Comparison of ENCODE assay signal across 15 cellular contexts in genomic region chrX:48498374-48498809, GRCh38. TPM values are rescaled to one million over a fixed set of nuclear protein-coding genes. Genes with fewer than 3 reads are reported as not detected.
DNase-seq lines count a peak whose midpoint lies in the region; ATAC-seq and TF ChIP-seq lines count a peak whose summit lies in the region.
"Had no signal": no experiment of that assay in that cellular context is flagged by ENCODE, and none has a peak within 500 bp of the region (broad histone marks: within the 10 kb centered on the region; RNA-seq: fewer than 3 reads in every experiment).

No MANE protein-coding gene starts in this region.

- DNase-seq in AG10803 (ENCODE audit: low read depth) = peak; percentile 64
- DNase-seq in HT1080 (ENCODE audit: low read depth) = peak; percentile 95
- DNase-seq in amniotic stem cell (lab: John Stamatoyannopoulos, UW) = peak; percentile 8
- DNase-seq in iris pigment epithelial cell (ENCODE audit: low read depth) = peak; percentile 59
- no peak for DNase-seq in activated T-cell treated with anti-CD3 and anti-CD28 coated beads for 4 hours
- no peak for DNase-seq in stimulated activated CD4-positive, alpha-beta T cell treated with anti-CD3 and anti-CD28 coated beads, Interleukin-4, amount 100 ng/mL, for 4 hours
- DNase-seq in vagina (ENCODE audit: extremely low spot score in 2 of 2) = no peak
- DNase-seq: activated naive CD8-positive, alpha-beta T cell treated with anti-CD3 and anti-CD28 coated beads for 36 hours; CD8-positive, alpha-beta T cell; NCI-H2227 treated with DMSO at 0.1 percent for 48 hours; SIG-M5; trophoblast cell had no signal

- H3K27me3 ChIP-seq in vagina = no peaks in the 10 kb centered on the region

- TF ChIP-seq CTCF in AG10803 (conservative IDR thresholded peaks at IDR 0.05; ENCODE audit: low read length) (no peak), vagina (IDR thresholded peaks at IDR 0.05) (no peak)

- no peaks in the 10 kb centered on the region for H3K9me3 ChIP-seq in vagina

- ATAC-seq in GM18502 (IDR thresholded peaks at IDR 0.05; ENCODE audit: poor library complexity, unreplicated experiment) = no peak
- ATAC-seq: CD8-positive, alpha-beta T cell; left lobe of liver had no signal

- no peak overlapping the region for H3K27ac ChIP-seq in vagina
- H3K27ac ChIP-seq: parathyroid adenoma had no signal

- no peaks in the 10 kb centered on the region for H3K36me3 ChIP-seq in vagina

- intact Hi-C loops in vagina (cut with DNase I) = no loop called here

- no peak for TF ChIP-seq POLR2A in vagina (IDR thresholded peaks at IDR 0.05)

- H3K4me1 ChIP-seq in vagina = no peaks in the 10 kb centered on the region
- H3K4me1 ChIP-seq: parathyroid adenoma had no signal

- H3K4me3 ChIP-seq in AG10803 (ENCODE audit: low read length) (no peak overlapping the region), vagina (no peak overlapping the region)

RNA-seq across cellular contexts. Expression of gene PORCN, which starts 10.4 kb away (rescaled TPM):
- total RNA-seq in HT1080 (2014; rRNA removed; shearing (Covaris generic)) = 32.7 and 39.6 TPM in 2 replicates
- polyA plus RNA-seq in HT1080 (2015; cell fraction: cytosol; rRNA removed) = 36.4 and 41.1 TPM in 2 replicates
- polyA plus RNA-seq in HT1080 (2015; cell fraction: nucleus; rRNA removed) = 49.4 and 51.6 TPM in 2 replicates
- total RNA-seq in vagina = 15.7 TPM

RNA-seq across cellular contexts. Expression of gene FTSJ1, which starts 22.4 kb away (rescaled TPM):
- total RNA-seq in HT1080 (2014; rRNA removed; shearing (Covaris generic)) = 114 and 123 TPM in 2 replicates
- 79.8 and 93.5 TPM in 2 replicates for polyA plus RNA-seq in HT1080 (2015; cell fraction: cytosol; rRNA removed)
- 88.5 and 93.9 TPM in 2 replicates for polyA plus RNA-seq in HT1080 (2015; cell fraction: nucleus; rRNA removed)
- 31.7 TPM for total RNA-seq in vagina

RNA-seq across cellular contexts. Expression of gene EBP, which starts 23.2 kb away (rescaled TPM):
- total RNA-seq in HT1080 (2014; rRNA removed; shearing (Covaris generic)) = 129 and 145 TPM in 2 replicates
- polyA plus RNA-seq in HT1080 (2015; cell fraction: cytosol; rRNA removed) = 35.9 and 50.8 TPM in 2 replicates
- 44.3 and 52.3 TPM in 2 replicates for polyA plus RNA-seq in HT1080 (2015; cell fraction: nucleus; rRNA removed)
- 55.2 TPM for total RNA-seq in vagina

RNA-seq across cellular contexts. Expression of gene SLC38A5, which starts 28.3 kb away (rescaled TPM):
- not detected in 2 replicates for total RNA-seq in HT1080 (2014; rRNA removed; shearing (Covaris generic))
- 0.31 and 0.74 TPM in 2 replicates for polyA plus RNA-seq in HT1080 (2015; cell fraction: cytosol; rRNA removed)
- polyA plus RNA-seq in HT1080 (2015; cell fraction: nucleus; rRNA removed) = 0.50 TPM in 1 of 2 replicates, not detected in the other
- 15.5 TPM for total RNA-seq in vagina

RNA-seq across cellular contexts. Expression of gene TBC1D25, which starts 41.1 kb away (rescaled TPM):
- 7.1 and 10.4 TPM in 2 replicates for total RNA-seq in HT1080 (2014; rRNA removed; shearing (Covaris generic))
- polyA plus RNA-seq in HT1080 (2015; cell fraction: cytosol; rRNA removed) = 12.0 and 15.0 TPM in 2 replicates
- polyA plus RNA-seq in HT1080 (2015; cell fraction: nucleus; rRNA removed) = 15.4 and 15.7 TPM in 2 replicates
- 13.8 TPM for total RNA-seq in vagina

Comparison
In these comparisons a context has a peak if more than half of its experiments do, and no peak if none do; other contexts are left out.
1. DNase-seq: peak in AG10803 (single experiment), HT1080 (single experiment), amniotic stem cell (single experiment) and iris pigment epithelial cell (single experiment); none in activated T-cell treated with anti-CD3 and anti-CD28 coated beads for 4 hours (single experiment), stimulated activated CD4-positive, alpha-beta T cell treated with anti-CD3 and anti-CD28 coated beads, Interleukin-4, amount 100 ng/mL, for 4 hours (0 of 2) and vagina (0 of 2).